20 cellular contexts compared by ENCODE assay signal in the genomic region with DNA sequence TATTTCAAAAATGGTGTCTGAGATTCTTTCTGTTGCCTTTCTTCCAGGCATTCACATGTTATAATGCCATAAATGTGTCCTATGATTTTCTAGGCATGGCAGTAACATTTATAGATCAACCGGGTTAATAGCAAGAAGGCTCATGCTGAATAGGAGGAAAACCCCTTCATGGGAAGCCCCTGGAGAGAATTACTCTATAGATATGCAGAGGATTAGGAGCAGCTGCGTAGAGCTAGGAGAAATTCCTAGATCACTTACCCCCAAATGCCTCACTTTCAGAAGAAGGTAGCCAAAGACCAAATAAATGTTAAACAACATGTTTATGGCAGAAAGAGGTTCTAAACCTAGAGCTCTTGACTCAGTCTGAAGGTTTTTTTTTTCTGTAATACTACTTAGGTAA.
DNase-seq lines count a peak whose midpoint lies in the region; ATAC-seq and TF ChIP-seq lines count a peak whose summit lies in the region.
"Had no signal": no experiment of that assay in that cellular context is flagged by ENCODE, and none has a peak within 500 bp of the region (broad histone marks: within the 10 kb centered on the region; RNA-seq: fewer than 3 reads in every experiment).

No MANE protein-coding gene starts in this region.

- no peaks in the 10 kb centered on the region for H3F3A ChIP-seq in GM23338 (replicated peaks; ENCODE audit: low read depth)
- no peaks in the 10 kb centered on the region for H3F3A ChIP-seq in SK-N-SH (replicated peaks; ENCODE audit: insufficient read depth)

- H3K79me1 ChIP-seq in H9 (ENCODE audit: insufficient read depth, low read depth, low read length, poor library complexity, severe bottlenecking) = no peaks in the 10 kb centered on the region

- H3K9me2 ChIP-seq in GM23338 (ENCODE audit: insufficient read depth) (no peaks in the 10 kb centered on the region), SK-N-SH (no peaks in the 10 kb centered on the region)

- H2AK5ac ChIP-seq in H9 (ENCODE audit: insufficient read length, low read length) = no peak overlapping the region

- no peak overlapping the region for H4K91ac ChIP-seq in H9 (ENCODE audit: insufficient read length, low read depth, low read length)

- no peak overlapping the region for H2AFZ ChIP-seq in GM23338
- H2AFZ ChIP-seq in H9 (ENCODE audit: low read length) = no peak overlapping the region
- no peak overlapping the region for H2AFZ ChIP-seq in OCI-LY3 (ENCODE audit: low read depth, low read length)
- H2AFZ ChIP-seq in SK-N-SH (ENCODE audit: low read depth) = no peak overlapping the region

- no peak overlapping the region for H3K56ac ChIP-seq in H9 (ENCODE audit: insufficient read length, low read depth, low read length)

- H3K23ac ChIP-seq in H9 (ENCODE audit: insufficient read length, low read depth, low read length) = no peak overlapping the region

- H3T11ph ChIP-seq in H9 (ENCODE audit: low read length) = no peak overlapping the region

- H3K36me3 ChIP-seq in GM23338 (ENCODE audit: insufficient read depth) (no peaks in the 10 kb centered on the region), OCI-LY3 (replicated peaks; ENCODE audit: low read depth, low read length) (no peaks in the 10 kb centered on the region), iPS-20b (ENCODE audit: insufficient read depth, low read depth, low read length) (no peaks in the 10 kb centered on the region), SK-N-SH (replicated peaks in 1 of 2; ENCODE audit: control insufficient read depth in 1 of 2, insufficient read depth in 2 of 2, low read length in 1 of 2) (no peaks in the 10 kb centered on the region)
- H3K36me3 ChIP-seq: BLaER1 treated with 17β-estradiol and CSF1 and Interleukin-3, amounts not matched to agents 10 nM and 100 nM had no signal

- POLR2A ChIA-PET in SK-N-SH (lab: Yijun Ruan, JAX) = no interaction called here
- POLR2A ChIA-PET in activated CD8-positive, alpha-beta T cell treated with anti-CD3 and anti-CD28 coated beads, Interleukin-2, amount 10 ng/mL, durations not matched to agents 7 days and 5 days (lab: Charles Lee) = no interaction called here

- no peaks in the 10 kb centered on the region for H3K79me2 ChIP-seq in GM23338 (replicated peaks; ENCODE audit: insufficient read depth)
- no peaks in the 10 kb centered on the region for H3K79me2 ChIP-seq in H9 (ENCODE audit: insufficient read depth, low read length)
- H3K79me2 ChIP-seq in OCI-LY3 (ENCODE audit: low read length) = no peaks in the 10 kb centered on the region
- H3K79me2 ChIP-seq in SK-N-SH (ENCODE audit: insufficient read depth) = no peaks in the 10 kb centered on the region

- no peak overlapping the region for H3K18ac ChIP-seq in H9 (ENCODE audit: insufficient read length, low read depth, low read length)

- no peak overlapping the region for H2BK20ac ChIP-seq in H9 (ENCODE audit: low read depth, low read length, poor library complexity, severe bottlenecking)

- peak; percentile 80 for ATAC-seq in GM23338
- no peak for ATAC-seq in activated CD8-positive, alpha-beta T cell treated with anti-CD3 and anti-CD28 coated beads, Interleukin-2, amount 10 ng/mL, durations not matched to agents 7 days and 5 days
- ATAC-seq: A549; CD8-positive, alpha-beta T cell had no signal

- H4K20me1 ChIP-seq in GM23338 (replicated peaks; ENCODE audit: insufficient read depth) = no peaks in the 10 kb centered on the region
- no peaks in the 10 kb centered on the region for H4K20me1 ChIP-seq in H9 (ENCODE audit: control insufficient read depth, insufficient read depth, insufficient read length)
- no peaks in the 10 kb centered on the region for H4K20me1 ChIP-seq in OCI-LY3 (ENCODE audit: insufficient read depth, low read length)
- no peaks in the 10 kb centered on the region for H4K20me1 ChIP-seq in SK-N-SH (ENCODE audit: insufficient read depth)
- H4K20me1 ChIP-seq: BLaER1 treated with 17β-estradiol and CSF1 and Interleukin-3, amounts not matched to agents 10 nM and 100 nM had no signal

- H3K4me1 ChIP-seq in GM23338 (ENCODE audit: insufficient read depth) (0 out of 2 replicates have a peak, but pooled peaks cover 3% of the 10 kb centered on the region), H9 (ENCODE audit: insufficient read depth, low read length) (no peaks in the 10 kb centered on the region), OCI-LY3 (ENCODE audit: low read length) (peaks cover 11% of the 10 kb centered on the region), iPS-20b (ENCODE audit: insufficient read depth, low read length) (peaks cover 3% of the 10 kb centered on the region; the same call in 1 of the 2 replicates), SK-N-SH (ENCODE audit: control insufficient read depth in 1 of 2, insufficient read depth in 2 of 2, low read depth in 1 of 2, low read length in 1 of 2) (no peaks in the 10 kb centered on the region)
- H3K4me1 ChIP-seq: A549; BLaER1 treated with 17β-estradiol and CSF1 and Interleukin-3, amounts not matched to agents 10 nM and 100 nM; Caco-2 had no signal

- TF ChIP-seq CTCF in GM23338 (conservative IDR thresholded peaks at IDR 0.05; ENCODE audit: low read depth in 2 of 2) (no peak), H9 (conservative IDR thresholded peaks at IDR 0.05) (no peak), OCI-LY3 (IDR thresholded peaks at IDR 0.05; ENCODE audit: low read depth, low read length) (no peak), SK-N-SH (IDR thresholded peaks at IDR 0.05) (no peak)

- H3K4me3 ChIP-seq in GM23338 = no peak overlapping the region
- no peak overlapping the region for H3K4me3 ChIP-seq in OCI-LY3 (ENCODE audit: low read length)
- H3K4me3 ChIP-seq in iPS-20b (ENCODE audit: low read length) = peak overlapping the region; percentile 20; the same call in 1 of the 2 replicates
- no peak overlapping the region for H3K4me3 ChIP-seq in SK-N-SH (ENCODE audit: low read depth in 2 of 2, low read length in 1 of 2)
- H3K4me3 ChIP-seq: A549; BLaER1 treated with 17β-estradiol and CSF1 and Interleukin-3, amounts not matched to agents 10 nM and 100 nM had no signal

- no peak overlapping the region for H3K4me3 Mint-ChIP-seq in GM23338
- no peak overlapping the region for H3K4me3 Mint-ChIP-seq in H9
- H3K4me3 Mint-ChIP-seq in activated CD8-positive, alpha-beta T cell treated with anti-CD3 and anti-CD28 coated beads, Interleukin-2, amount 10 ng/mL, durations not matched to agents 7 days and 5 days = no peak overlapping the region
- H3K4me3 Mint-ChIP-seq: B cell; CD4-positive, alpha-beta T cell; CD8-positive, alpha-beta T cell had no signal

- CTCF ChIA-PET in SK-N-SH (lab: Yijun Ruan, JAX) = no interaction called here
- CTCF ChIA-PET in activated CD8-positive, alpha-beta T cell treated with anti-CD3 and anti-CD28 coated beads, Interleukin-2, amount 10 ng/mL, durations not matched to agents 7 days and 5 days (lab: Charles Lee) = no interaction called here

- H3K9ac ChIP-seq in H9 (ENCODE audit: extremely low read depth, insufficient read length, low read length) (no peak overlapping the region), OCI-LY3 (ENCODE audit: low read length) (no peak overlapping the region), iPS-20b (ENCODE audit: low read depth, low read length) (no peak overlapping the region), SK-N-SH (no peak overlapping the region)
- H3K9ac ChIP-seq: BLaER1 treated with 17β-estradiol and CSF1 and Interleukin-3, amounts not matched to agents 10 nM and 100 nM had no signal

- no peak overlapping the region for H4K5ac ChIP-seq in H9 (ENCODE audit: insufficient read length, low read depth, low read length)

- H2BK5ac ChIP-seq in H9 (ENCODE audit: insufficient read length, low read length) = no peak overlapping the region

- no peak overlapping the region for H2BK12ac ChIP-seq in H9 (ENCODE audit: insufficient read length, low read depth, low read length)

- no CpG with 5 or more reads among the region's 2 CpGs for WGBS in H9 (ENCODE audit: extremely low coverage, insufficient read length, low lambda C conversion rate)
- 20% methylated on average over 2 of the region's 2 CpGs for whole genome bisulfite sequencing in SK-N-SH (ENCODE audit: low lambda C conversion rate)

- H3K4me2 ChIP-seq in GM23338 (0 out of 2 replicates have a peak overlapping the region, but pooled peaks have one; percentile 11), H9 (ENCODE audit: insufficient read depth, insufficient read length, low read length) (no peak overlapping the region), OCI-LY3 (ENCODE audit: low read length) (peak overlapping the region; percentile 6; the same call in 1 of the 2 replicates), SK-N-SH (no peak overlapping the region)
- H3K4me2 ChIP-seq: A549; BLaER1 treated with 17β-estradiol and CSF1 and Interleukin-3, amounts not matched to agents 10 nM and 100 nM had no signal

- TF ChIP-seq RAD21 in SK-N-SH (IDR thresholded peaks at IDR 0.05; ENCODE audit: low read length) = no peak

- H3K27ac ChIP-seq in GM23338 (ENCODE audit: low read depth) = no peak overlapping the region
- H3K27ac ChIP-seq in H9 (ENCODE audit: insufficient read length, low read depth, low read length) = no peak overlapping the region
- H3K27ac ChIP-seq in OCI-LY3 (ENCODE audit: low read length) = no peak overlapping the region
- no peak overlapping the region for H3K27ac ChIP-seq in iPS-20b (ENCODE audit: low read length)
- no peak overlapping the region for H3K27ac ChIP-seq in SK-N-SH (ENCODE audit: low read depth in 2 of 2, low read length in 1 of 2)
- H3K27ac ChIP-seq: 22Rv1; A549; BLaER1 treated with 17β-estradiol and CSF1 and Interleukin-3, amounts not matched to agents 10 nM and 100 nM; C4-2B had no signal

- no peak overlapping the region for H2BK120ac ChIP-seq in H9 (ENCODE audit: low read depth, low read length, poor library complexity, severe bottlenecking)

- H3K23me2 ChIP-seq in H9 (ENCODE audit: insufficient read length, low read depth, low read length, poor library complexity, severe bottlenecking) = no peaks in the 10 kb centered on the region

- H3K9me3 ChIP-seq in H9 (ENCODE audit: control insufficient read depth, low read depth, low read length) (no peaks in the 10 kb centered on the region), OCI-LY3 (ENCODE audit: insufficient read depth, low read length) (no peaks in the 10 kb centered on the region), iPS-20b (ENCODE audit: insufficient read depth, low read depth, low read length) (no peaks in the 10 kb centered on the region), SK-N-SH (no peaks in the 10 kb centered on the region; the same call in 1 of the 2 replicates)
- H3K9me3 ChIP-seq: Caco-2 had no signal

- H3K14ac ChIP-seq in H9 (ENCODE audit: insufficient read depth, low read length) = no peak overlapping the region

- H3K27me3 Mint-ChIP-seq in GM23338 (ENCODE audit: insufficient read depth, low read depth, poor library complexity) (no peaks in the 10 kb centered on the region), H9 (ENCODE audit: low read depth) (no peaks in the 10 kb centered on the region)
- no peaks in the 10 kb centered on the region for H3K27me3 Mint-ChIP-seq in activated CD8-positive, alpha-beta T cell treated with anti-CD3 and anti-CD28 coated beads, Interleukin-2, amount 10 ng/mL, durations not matched to agents 7 days and 5 days (ENCODE audit: low read depth)
- H3K27me3 Mint-ChIP-seq: B cell; CD4-positive, alpha-beta T cell had no signal

- DNase-seq in GM23338 (ENCODE audit: low spot score) (peak; percentile 43), H9 (no peak), SK-N-SH (no peak), HCEC 1CT (no peak)
- DNase-seq in activated T-cell treated with anti-CD3 and anti-CD28 coated beads, Interleukin-2, amount 50 U/mL, for 48 hours = no peak
- DNase-seq in activated CD8-positive, alpha-beta T cell treated with anti-CD3 and anti-CD28 coated beads, Interleukin-2, amount 10 ng/mL, durations not matched to agents 7 days and 5 days = no peak
- DNase-seq: AML-193; Caco-2; Calu3; CD4-positive, alpha-beta T cell; CD8-positive, alpha-beta T cell; DMS79 treated with DMSO at 0.1 percent for 48 hours; GF-D8 had no signal

- H3K36me3 Mint-ChIP-seq in GM23338 (ENCODE audit: low read depth) (peaks cover 4% of the 10 kb centered on the region; the same call in 2 of the 3 replicates), H9 (ENCODE audit: insufficient read depth in 1 of 3, low read depth in 3 of 3) (peaks cover 0 to 10% (median 0%) of the 10 kb centered on the region in 3 experiments; a peak in 3 of 7 replicates)
- no peaks in the 10 kb centered on the region for H3K36me3 Mint-ChIP-seq in activated CD8-positive, alpha-beta T cell treated with anti-CD3 and anti-CD28 coated beads, Interleukin-2, amount 10 ng/mL, durations not matched to agents 7 days and 5 days (ENCODE audit: low read depth)
- H3K36me3 Mint-ChIP-seq: CD8-positive, alpha-beta T cell had no signal

- no peak overlapping the region for H4K8ac ChIP-seq in H9 (replicated peaks; ENCODE audit: insufficient read length, low read depth, low read length)

- H3K27ac Mint-ChIP-seq in GM23338 (no peak overlapping the region), H9 (peak overlapping the region in 2 of 3 experiments; percentile 49 to 55; a peak in 2 of 7 replicates)
- no peak overlapping the region for H3K27ac Mint-ChIP-seq in activated CD8-positive, alpha-beta T cell treated with anti-CD3 and anti-CD28 coated beads, Interleukin-2, amount 10 ng/mL, durations not matched to agents 7 days and 5 days
- H3K27ac Mint-ChIP-seq: B cell; CD4-positive, alpha-beta T cell; CD8-positive, alpha-beta T cell had no signal

- peaks cover 4% of the 10 kb centered on the region; the same call in 1 of the 3 replicates for H3K9me3 Mint-ChIP-seq in GM23338
- H3K9me3 Mint-ChIP-seq in H9 = peaks cover 2 to 6% of the 10 kb centered on the region in 2 experiments; a peak in 2 of 5 replicates
- H3K9me3 Mint-ChIP-seq in activated CD8-positive, alpha-beta T cell treated with anti-CD3 and anti-CD28 coated beads, Interleukin-2, amount 10 ng/mL, durations not matched to agents 7 days and 5 days (ENCODE audit: insufficient read depth) = peaks cover 5% of the 10 kb centered on the region

- no peak overlapping the region for H3K4ac ChIP-seq in H9 (ENCODE audit: low read depth, low read length)

- H3K4me1 Mint-ChIP-seq in GM23338 = peaks cover 18% of the 10 kb centered on the region
- peaks cover 17 to 19% of the 10 kb centered on the region in 2 experiments for H3K4me1 Mint-ChIP-seq in H9
- no peaks in the 10 kb centered on the region for H3K4me1 Mint-ChIP-seq in activated CD8-positive, alpha-beta T cell treated with anti-CD3 and anti-CD28 coated beads, Interleukin-2, amount 10 ng/mL, durations not matched to agents 7 days and 5 days (ENCODE audit: low read depth)
- H3K4me1 Mint-ChIP-seq: B cell had no signal

- H3K27me3 ChIP-seq in GM23338 (ENCODE audit: insufficient read depth) (no peaks in the 10 kb centered on the region), H9 (ENCODE audit: insufficient read depth, low read length) (no peaks in the 10 kb centered on the region), OCI-LY3 (ENCODE audit: low read depth, low read length) (no peaks in the 10 kb centered on the region), iPS-20b (ENCODE audit: insufficient read depth, low read length) (no peaks in the 10 kb centered on the region), SK-N-SH (ENCODE audit: insufficient read depth) (no peaks in the 10 kb centered on the region)
- H3K27me3 ChIP-seq: BLaER1 treated with 17β-estradiol and CSF1 and Interleukin-3, amounts not matched to agents 10 nM and 100 nM had no signal

- TF ChIP-seq EP300 in SK-N-SH (IDR thresholded peaks at IDR 0.05; ENCODE audit: borderline replicate concordance in 1 of 2, low read depth in 1 of 2, low read length in 1 of 2) = no peak

- H2BK15ac ChIP-seq in H9 (ENCODE audit: low read depth, low read length) = no peak overlapping the region

Comparison
In these comparisons a context has a peak if more than half of its experiments do, and no peak if none do; other contexts are left out.
1. H3K4me2 ChIP-seq: peak in GM23338 (single experiment) and OCI-LY3 (single experiment); none in H9 (single experiment) and SK-N-SH (single experiment).
2. H3K27ac Mint-ChIP-seq: peak in H9 (2 of 3); none in GM23338 (single experiment) and activated CD8-positive, alpha-beta T cell treated with anti-CD3 and anti-CD28 coated beads, Interleukin-2, amount 10 ng/mL, durations not matched to agents 7 days and 5 days (single experiment).